In genomic region chr6:110812719-110813118, GRCh38 we compare ENCODE assay signal across 16 cellular contexts.
"Had no signal": no experiment of that assay in that cellular context is flagged by ENCODE, and none has a peak within 500 bp of the region (broad histone marks: within the 10 kb centered on the region; RNA-seq: fewer than 3 reads in every experiment).

No MANE protein-coding gene starts in this region.

- H3K27me3 ChIP-seq: body of pancreas, transverse colon had no signal

- H3K27ac ChIP-seq: body of pancreas, epithelial cell of prostate, transverse colon had no signal

- H3K4me3 Mint-ChIP-seq: central memory CD8-positive, alpha-beta T cell; stimulated activated memory B cell treated with anti-CD40 and anti-IgM and Interleukin-4, amounts not matched to agents 10 μg/mL and 1 μg/mL and 100 μg/mL, for 72 hours; T-helper 1 cell treated with Interleukin-12 subunit alpha and Interleukin-12 subunit beta and Interleukin-4 antibody, amounts not matched to agents 30 μg/mL and 1 μg/mL, for 36 hours had no signal

- ATAC-seq: body of pancreas; stimulated activated memory B cell treated with anti-CD40 and anti-IgM and Interleukin-4, amounts not matched to agents 10 μg/mL and 1 μg/mL and 100 μg/mL, for 72 hours; WTC11 had no signal

- H3K36me3 Mint-ChIP-seq: stimulated activated memory B cell treated with anti-CD40 and anti-IgM and Interleukin-4, amounts not matched to agents 10 μg/mL and 1 μg/mL and 100 μg/mL, for 72 hours; WTC11 had no signal

- H3K27ac Mint-ChIP-seq: activated CD4-positive, alpha-beta T cell treated with anti-CD3 and anti-CD28 coated beads, Interleukin-2, amount 10 ng/mL, durations not matched to agents 7 days and 5 days; activated naive CD4-positive, alpha-beta T cell treated with anti-CD3 and anti-CD28 coated beads, Interleukin-2, amount 50 U/mL, for 24 hours; activated T-helper 2 cell treated with anti-CD3 and anti-CD28 coated beads, Interferon-gamma antibody, Interleukin-2, Interleukin-4, amounts not matched to agents 10 μg/mL and 5 μg/mL and 100 μg/mL, durations not matched to agents 14 hours and 24 hours and 36 hours; stimulated activated memory B cell treated with anti-CD40 and anti-IgM and Interleukin-4, amounts not matched to agents 10 μg/mL and 1 μg/mL and 100 μg/mL, for 72 hours; T-helper 1 cell treated with Interleukin-12 subunit alpha and Interleukin-12 subunit beta and Interleukin-4 antibody, amounts not matched to agents 30 μg/mL and 1 μg/mL, for 36 hours; WTC11 had no signal

- H3K9me3 Mint-ChIP-seq: activated naive CD4-positive, alpha-beta T cell treated with anti-CD3 and anti-CD28 coated beads, Interleukin-2, amount 50 U/mL, for 24 hours; central memory CD8-positive, alpha-beta T cell; T-helper 1 cell treated with Interleukin-12 subunit alpha and Interleukin-12 subunit beta and Interleukin-4 antibody, amounts not matched to agents 30 μg/mL and 1 μg/mL, for 36 hours; WTC11 had no signal

- H3K4me3 ChIP-seq: body of pancreas had no signal

- H3K9me3 ChIP-seq: body of pancreas, transverse colon had no signal

- H3K27me3 Mint-ChIP-seq: activated CD4-positive, alpha-beta T cell treated with anti-CD3 and anti-CD28 coated beads, Interleukin-2, amount 10 ng/mL, durations not matched to agents 7 days and 5 days; activated naive CD4-positive, alpha-beta T cell treated with anti-CD3 and anti-CD28 coated beads, Interleukin-2, amount 50 U/mL, for 24 hours; central memory CD8-positive, alpha-beta T cell; stimulated activated memory B cell treated with anti-CD40 and anti-IgM and Interleukin-4, amounts not matched to agents 10 μg/mL and 1 μg/mL and 100 μg/mL, for 72 hours had no signal

- H3K36me3 ChIP-seq: transverse colon had no signal

- DNase-seq: activated CD4-positive, alpha-beta T cell treated with anti-CD3 and anti-CD28 coated beads, Interleukin-2, amount 10 ng/mL, durations not matched to agents 7 days and 5 days; activated T-cell treated with anti-CD3 and anti-CD28 coated beads for 4 hours; amniotic stem cell; body of pancreas; cortex of kidney; effector memory CD4-positive, alpha-beta T cell; posterior cingulate gyrus; small intestine; transverse colon had no signal
